Comparison of ENCODE assay signal across 8 cellular contexts in the genomic region with DNA sequence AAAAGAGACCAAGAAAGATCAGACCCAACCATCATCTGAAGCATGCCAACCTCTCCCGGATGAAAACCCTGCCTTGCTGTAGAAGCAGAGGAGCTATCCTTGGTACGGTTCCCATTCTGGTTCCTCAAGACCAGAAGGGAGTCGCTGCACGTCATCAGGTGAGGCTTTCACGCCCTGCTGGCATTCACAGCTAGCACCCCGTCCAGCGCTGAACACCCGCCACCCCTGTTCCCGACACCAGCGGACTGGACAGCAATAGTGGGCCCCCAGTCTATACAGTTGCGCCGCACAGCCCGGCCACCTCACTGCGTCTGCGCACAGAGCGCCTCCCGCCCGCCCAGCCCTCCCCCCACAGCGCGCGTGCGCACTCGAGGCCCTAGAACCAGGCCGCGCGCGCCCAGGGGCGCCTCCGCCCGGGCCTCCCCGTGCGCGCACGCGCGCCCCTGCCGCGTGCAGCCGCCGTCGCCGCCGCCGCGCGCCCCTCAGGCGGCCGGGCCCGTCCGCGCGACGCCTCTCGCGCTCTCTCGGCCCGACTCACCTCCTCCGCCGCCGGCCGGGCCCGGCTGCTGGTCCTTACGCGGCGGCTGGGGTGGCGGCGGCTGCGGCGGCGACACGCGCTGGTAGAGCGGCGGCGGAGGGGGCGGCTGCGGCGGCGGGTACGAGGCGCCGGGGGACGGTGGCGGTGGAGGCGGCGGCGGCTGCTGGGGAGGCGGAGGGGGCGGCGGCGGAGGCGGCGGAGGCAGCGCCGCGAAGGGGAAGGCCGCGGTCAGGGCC. TPM values are rescaled to one million over a fixed set of nuclear protein-coding genes. Genes with fewer than 3 reads are reported as not detected.
DNase-seq lines count a peak whose midpoint lies in the region; ATAC-seq lines count a peak whose summit lies in the region.

No MANE protein-coding gene starts in this region.

- H3K4me3 Mint-ChIP-seq in IgD-negative memory B cell = peak overlapping the region; percentile 93 to 97 (median 96)
- H3K4me3 Mint-ChIP-seq in activated naive CD4-positive, alpha-beta T cell treated with anti-CD3 and anti-CD28 coated beads, Interleukin-2, amount 50 U/mL, for 24 hours = peak overlapping the region; percentile 95

- peaks cover 49% of the 10 kb centered on the region for H3K36me3 ChIP-seq in SK-N-MC (ENCODE audit: insufficient read depth, low read length)

- ATAC-seq in GM18502 (IDR thresholded peaks at IDR 0.05; ENCODE audit: poor library complexity, unreplicated experiment) = peak; percentile 28

- H3K27ac Mint-ChIP-seq in IgD-negative memory B cell = peak overlapping the region; percentile 92 to 98 (median 93)
- H3K27ac Mint-ChIP-seq in activated naive CD4-positive, alpha-beta T cell treated with anti-CD3 and anti-CD28 coated beads, Interleukin-2, amount 50 U/mL, for 24 hours = peak overlapping the region; percentile 86

- DNase-seq in A172 (ENCODE audit: low spot score) (peak; percentile 60), SK-N-MC (ENCODE audit: low read depth, low spot score) (no peak), glomerular visceral epithelial cell (ENCODE audit: extremely low spot score) (peak; percentile 81), occipital lobe (lab: John Stamatoyannopoulos, UW) (peak; percentile 57), superior temporal gyrus (ENCODE audit: extremely low spot score) (peak; percentile 86)

- H3K4me1 Mint-ChIP-seq in IgD-negative memory B cell = peaks cover 42 to 61% (median 51%) of the 10 kb centered on the region in 3 donors
- peaks cover 71% of the 10 kb centered on the region for H3K4me1 Mint-ChIP-seq in activated naive CD4-positive, alpha-beta T cell treated with anti-CD3 and anti-CD28 coated beads, Interleukin-2, amount 50 U/mL, for 24 hours

- H3K9me3 Mint-ChIP-seq in IgD-negative memory B cell = no peaks in the 10 kb centered on the region
- H3K9me3 Mint-ChIP-seq in activated naive CD4-positive, alpha-beta T cell treated with anti-CD3 and anti-CD28 coated beads, Interleukin-2, amount 50 U/mL, for 24 hours = no peaks in the 10 kb centered on the region

- H3K27me3 Mint-ChIP-seq in IgD-negative memory B cell = no peaks in the 10 kb centered on the region
- H3K27me3 Mint-ChIP-seq in activated naive CD4-positive, alpha-beta T cell treated with anti-CD3 and anti-CD28 coated beads, Interleukin-2, amount 50 U/mL, for 24 hours = no peaks in the 10 kb centered on the region

- H3K9ac ChIP-seq in SK-N-MC (ENCODE audit: insufficient read length) = peak overlapping the region; percentile 99

- no peaks in the 10 kb centered on the region for H3K9me3 ChIP-seq in SK-N-MC (ENCODE audit: low read depth, low read length)

- peaks cover 4% of the 10 kb centered on the region for H3K36me3 Mint-ChIP-seq in IgD-negative memory B cell
- peaks cover 31% of the 10 kb centered on the region for H3K36me3 Mint-ChIP-seq in activated naive CD4-positive, alpha-beta T cell treated with anti-CD3 and anti-CD28 coated beads, Interleukin-2, amount 50 U/mL, for 24 hours

- peak overlapping the region; percentile 96 for H3K4me3 ChIP-seq in SK-N-MC

- H3K27ac ChIP-seq in SK-N-MC = peak overlapping the region; percentile 97

RNA-seq across cellular contexts. Expression of a gene that starts 0.7 kb away (rescaled TPM):
- 61.8 and 149 TPM in 2 replicates for total RNA-seq in A172 (2014; rRNA removed; shearing (Covaris generic))
- 170 TPM for polyA plus RNA-seq in IgD-negative memory B cell
- total RNA-seq in occipital lobe = 80.0 TPM

RNA-seq across cellular contexts. Expression of a gene that starts 17.9 kb away (rescaled TPM):
- 0.12 TPM in 1 of 2 replicates, not detected in the other for total RNA-seq in A172 (2014; rRNA removed; shearing (Covaris generic))
- polyA plus RNA-seq in IgD-negative memory B cell = 2.0 TPM
- 1.2 TPM for total RNA-seq in occipital lobe

RNA-seq across cellular contexts. Expression of a gene that starts 25.4 kb away (rescaled TPM):
- total RNA-seq in A172 (2014; rRNA removed; shearing (Covaris generic)) = 30.8 and 40.5 TPM in 2 replicates
- polyA plus RNA-seq in IgD-negative memory B cell = 68.1 TPM
- total RNA-seq in occipital lobe = 9.8 TPM

RNA-seq across cellular contexts. Expression of a gene that starts 32.7 kb away (rescaled TPM):
- total RNA-seq in A172 (2014; rRNA removed; shearing (Covaris generic)) = 14.3 and 15.0 TPM in 2 replicates
- polyA plus RNA-seq in IgD-negative memory B cell = 36.4 TPM
- 17.2 TPM for total RNA-seq in occipital lobe

RNA-seq across cellular contexts. Expression of a gene that starts 33.7 kb away (rescaled TPM):
- 0.07 and 2.1 TPM in 2 replicates for total RNA-seq in A172 (2014; rRNA removed; shearing (Covaris generic))
- 350 TPM for polyA plus RNA-seq in IgD-negative memory B cell
- total RNA-seq in occipital lobe = 36.7 TPM
